In genomic region chr18:5963267-5963666, GRCh38 we compare ENCODE assay signal across 33 cellular contexts.
"Had no signal": no experiment of that assay in that cellular context is flagged by ENCODE, and none has a peak within 500 bp of the region (broad histone marks: within the 10 kb centered on the region; RNA-seq: fewer than 3 reads in every experiment).

No MANE protein-coding gene starts in this region.

- H3K36me3 ChIP-seq: adrenal gland, brain microvascular endothelial cell, breast epithelium had no signal

- H3K27me3 Mint-ChIP-seq: activated B cell treated with CpG ODN at 0.5 μM for 24 hours; activated CD4-positive, alpha-beta memory T cell treated with anti-CD3 and anti-CD28 coated beads for 36 hours; activated CD8-positive, alpha-beta T cell treated with anti-CD3 and anti-CD28 coated beads for 36 hours; activated naive CD8-positive, alpha-beta T cell treated with anti-CD3 and anti-CD28 coated beads for 36 hours had no signal

- H3K4me1 Mint-ChIP-seq: activated B cell treated with CpG ODN at 0.5 μM for 24 hours; activated T-helper 17 cell treated with anti-CD3 and anti-CD28 coated beads, Interleukin-2, amount 50 U/mL, for 72 hours had no signal

- H3K9me3 ChIP-seq: adrenal gland, body of pancreas, breast epithelium had no signal

- ATAC-seq: activated CD8-positive, alpha-beta T cell treated with anti-CD3 and anti-CD28 coated beads for 36 hours; activated naive CD4-positive, alpha-beta T cell treated with anti-CD3 and anti-CD28 coated beads, Interleukin-2, amount 50 U/mL, for 72 hours; activated T-cell treated with anti-CD3 and anti-CD28 coated beads, Interleukin-2, amount 50 U/mL, for 4 hours; activated T-cell treated with anti-CD3 and anti-CD28 coated beads, Interleukin-2, amount 50 U/mL, for 72 hours; activated T-helper 17 cell treated with anti-CD3 and anti-CD28 coated beads, Interleukin-2, amount 50 U/mL, for 72 hours; body of pancreas had no signal

- H3K4me3 ChIP-seq: adrenal gland, body of pancreas, breast epithelium had no signal

- H3K36me3 Mint-ChIP-seq: activated CD4-positive, alpha-beta memory T cell treated with anti-CD3 and anti-CD28 coated beads for 36 hours; activated naive CD4-positive, alpha-beta T cell treated with anti-CD3 and anti-CD28 coated beads, Interleukin-2, amount 50 U/mL, for 72 hours; activated naive CD8-positive, alpha-beta T cell treated with anti-CD3 and anti-CD28 coated beads for 36 hours had no signal

- H3K9me3 Mint-ChIP-seq: activated B cell treated with CpG ODN at 0.5 μM for 24 hours; activated CD4-positive, alpha-beta memory T cell treated with anti-CD3 and anti-CD28 coated beads for 36 hours; activated CD4-positive, alpha-beta T cell treated with anti-CD3 and anti-CD28 coated beads, Interleukin-2, amount 10 ng/mL, durations not matched to agents 24 days and 14 days; activated CD8-positive, alpha-beta T cell treated with anti-CD3 and anti-CD28 coated beads for 36 hours; activated naive CD4-positive, alpha-beta T cell treated with anti-CD3 and anti-CD28 coated beads for 36 hours; activated naive CD4-positive, alpha-beta T cell treated with anti-CD3 and anti-CD28 coated beads, Interleukin-2, amount 50 U/mL, for 72 hours; activated naive CD8-positive, alpha-beta T cell treated with anti-CD3 and anti-CD28 coated beads for 36 hours; activated T-cell treated with anti-CD3 and anti-CD28 coated beads, Interleukin-2, amount 50 U/mL, for 4 hours; activated T-cell treated with anti-CD3 and anti-CD28 coated beads, Interleukin-2, amount 50 U/mL, for 72 hours; activated T-helper 1 cell treated with anti-CD3 and anti-CD28 coated beads, Interleukin-12 subunit alpha, Interleukin-12 subunit beta, Interleukin-2, Interleukin-4 antibody, amounts not matched to agents 30 ng/mL and 10 ng/mL and 1 ng/mL, durations not matched to agents 14 hours and 24 hours and 36 hours; activated T-helper 17 cell treated with anti-CD3 and anti-CD28 coated beads, Interleukin-2, amount 50 U/mL, for 72 hours; T-helper 2 cell treated with Interferon-gamma antibody and Interleukin-4, amounts not matched to agents 5 μg/mL and 100 μg/mL, for 36 hours had no signal

- H3K4me3 Mint-ChIP-seq: activated B cell treated with CpG ODN at 0.5 μM for 24 hours; activated CD4-positive, alpha-beta memory T cell treated with anti-CD3 and anti-CD28 coated beads for 36 hours; activated CD4-positive, alpha-beta T cell treated with anti-CD3 and anti-CD28 coated beads, Interleukin-2, amount 10 ng/mL, durations not matched to agents 24 days and 14 days; activated CD8-positive, alpha-beta T cell treated with anti-CD3 and anti-CD28 coated beads for 36 hours; activated naive CD4-positive, alpha-beta T cell treated with anti-CD3 and anti-CD28 coated beads for 36 hours; activated naive CD8-positive, alpha-beta T cell treated with anti-CD3 and anti-CD28 coated beads for 36 hours; activated T-cell treated with anti-CD3 and anti-CD28 coated beads, Interleukin-2, amount 50 U/mL, for 4 hours; activated T-cell treated with anti-CD3 and anti-CD28 coated beads, Interleukin-2, amount 50 U/mL, for 72 hours; activated T-helper 1 cell treated with anti-CD3 and anti-CD28 coated beads, Interleukin-12 subunit alpha, Interleukin-12 subunit beta, Interleukin-2, Interleukin-4 antibody, amounts not matched to agents 30 ng/mL and 10 ng/mL and 1 ng/mL, durations not matched to agents 14 hours and 24 hours and 36 hours; activated T-helper 17 cell treated with anti-CD3 and anti-CD28 coated beads, Interleukin-2, amount 50 U/mL, for 72 hours; T-helper 2 cell treated with Interferon-gamma antibody and Interleukin-4, amounts not matched to agents 5 μg/mL and 100 μg/mL, for 36 hours had no signal

- H3K27ac Mint-ChIP-seq: activated B cell treated with CpG ODN at 0.5 μM for 24 hours; activated CD4-positive, alpha-beta memory T cell treated with anti-CD3 and anti-CD28 coated beads for 36 hours; activated CD4-positive, alpha-beta T cell treated with anti-CD3 and anti-CD28 coated beads, Interleukin-2, amount 10 ng/mL, durations not matched to agents 24 days and 14 days; activated CD8-positive, alpha-beta T cell treated with anti-CD3 and anti-CD28 coated beads for 36 hours; activated naive CD4-positive, alpha-beta T cell treated with anti-CD3 and anti-CD28 coated beads for 36 hours; activated naive CD4-positive, alpha-beta T cell treated with anti-CD3 and anti-CD28 coated beads, Interleukin-2, amount 50 U/mL, for 72 hours; activated naive CD8-positive, alpha-beta T cell treated with anti-CD3 and anti-CD28 coated beads for 36 hours; activated T-cell treated with anti-CD3 and anti-CD28 coated beads, Interleukin-2, amount 50 U/mL, for 72 hours; activated T-helper 1 cell treated with anti-CD3 and anti-CD28 coated beads, Interleukin-12 subunit alpha, Interleukin-12 subunit beta, Interleukin-2, Interleukin-4 antibody, amounts not matched to agents 30 ng/mL and 10 ng/mL and 1 ng/mL, durations not matched to agents 14 hours and 24 hours and 36 hours; activated T-helper 17 cell treated with anti-CD3 and anti-CD28 coated beads, Interleukin-2, amount 50 U/mL, for 72 hours; T-helper 2 cell treated with Interferon-gamma antibody and Interleukin-4, amounts not matched to agents 5 μg/mL and 100 μg/mL, for 36 hours had no signal

- H3K27ac ChIP-seq: adrenal gland, body of pancreas, brain microvascular endothelial cell, breast epithelium, VCaP had no signal

- H3K27me3 ChIP-seq: adrenal gland, body of pancreas, brain microvascular endothelial cell, breast epithelium had no signal

- DNase-seq: activated B cell treated with CpG ODN at 0.5 μM for 24 hours; activated CD4-positive, alpha-beta memory T cell treated with anti-CD3 and anti-CD28 coated beads for 36 hours; activated CD4-positive, alpha-beta T cell treated with anti-CD3 and anti-CD28 coated beads for 4 hours; activated CD4-positive, alpha-beta T cell treated with anti-CD3 and anti-CD28 coated beads, Interleukin-2, amount 10 ng/mL, durations not matched to agents 24 days and 14 days; activated CD4-positive, alpha-beta T cell treated with anti-CD3 and anti-CD28 coated beads, Interleukin-2, amount 50 U/mL, for 1 hour; activated CD4-positive, alpha-beta T cell treated with anti-CD3 and anti-CD28 coated beads, Interleukin-2, amount 50 U/mL, for 4 hours; activated CD4-positive, CD25-positive, alpha-beta regulatory T cell treated with anti-CD3 and anti-CD28 coated beads, Interleukin-2, amount 50 U/mL, for 72 hours; activated CD8-positive, alpha-beta memory T cell treated with anti-CD3 and anti-CD28 coated beads, Interleukin-2, amount 50 U/mL, for 4 hours; activated CD8-positive, alpha-beta T cell treated with anti-CD3 and anti-CD28 coated beads for 36 hours; activated effector memory CD4-positive, alpha-beta T cell treated with anti-CD3 and anti-CD28 coated beads, Interleukin-2, amount 50 U/mL, for 16 hours; activated gamma-delta T cell treated with Interleukin-2 at 50 U/mL for 16 hours; activated naive CD4-positive, alpha-beta T cell; activated naive CD4-positive, alpha-beta T cell treated with anti-CD3 and anti-CD28 coated beads for 36 hours; activated naive CD4-positive, alpha-beta T cell treated with anti-CD3 and anti-CD28 coated beads, Interleukin-2, amount 50 U/mL, for 16 hours; activated naive CD8-positive, alpha-beta T cell treated with anti-CD3 and anti-CD28 coated beads for 36 hours; activated T-cell treated with anti-CD3 and anti-CD28 coated beads for 4 hours; activated T-cell treated with anti-CD3 and anti-CD28 coated beads, Interleukin-2, amount 50 U/mL, for 1 hour; activated T-cell treated with anti-CD3 and anti-CD28 coated beads, Interleukin-2, amount 50 U/mL, for 4 hours; activated T-cell treated with anti-CD3 and anti-CD28 coated beads, Interleukin-2, amount 50 U/mL, for 72 hours; adrenal gland; amniotic stem cell; aorta; body of pancreas; brain microvascular endothelial cell; central memory CD4-positive, alpha-beta T cell; T-helper 2 cell; T-helper 9 cell had no signal

- H3K4me1 ChIP-seq: body of pancreas, breast epithelium had no signal
